8 cellular contexts compared by ENCODE assay signal in the genomic region with DNA sequence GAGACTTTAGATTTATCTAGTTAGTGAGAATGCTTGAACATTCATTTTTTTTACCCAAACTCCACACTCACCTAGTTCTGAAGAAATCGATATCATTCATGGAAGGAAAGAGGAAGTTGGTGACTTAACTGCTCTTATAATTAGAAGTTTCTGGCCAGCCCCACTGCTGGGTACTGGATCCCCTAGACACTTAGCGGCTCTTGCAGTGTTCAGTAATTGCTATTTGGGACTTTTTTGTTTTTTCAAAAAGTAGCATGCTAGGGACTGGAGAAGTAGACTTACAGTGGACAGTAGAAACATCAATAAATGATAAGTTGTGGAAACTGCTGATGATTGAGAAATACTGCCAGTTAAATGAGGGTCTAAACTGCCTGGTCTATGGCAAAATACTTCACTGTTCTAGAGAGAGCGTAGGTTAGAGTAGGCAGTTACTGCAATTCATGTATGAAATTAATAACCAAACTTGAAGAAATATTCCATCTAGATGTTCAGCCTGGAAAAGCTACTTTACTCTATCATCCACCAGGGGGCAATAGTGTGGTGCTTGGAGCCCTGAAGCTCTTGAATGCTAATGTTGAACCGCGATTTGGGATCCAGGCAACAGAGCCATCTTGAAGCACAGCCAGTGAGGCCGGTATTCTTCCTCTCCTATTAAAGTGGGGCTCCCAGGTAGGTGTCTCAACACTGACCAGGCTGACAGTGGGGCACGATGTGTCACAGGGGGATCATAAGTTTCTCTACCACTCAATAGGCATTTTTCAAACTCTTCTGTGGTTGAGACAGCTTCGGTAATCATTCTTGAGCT.
DNase-seq lines count a peak whose midpoint lies in the region; ATAC-seq and TF ChIP-seq lines count a peak whose summit lies in the region.

No MANE protein-coding gene starts in this region.

- ATAC-seq in GM19467 (IDR thresholded peaks at IDR 0.05; ENCODE audit: unreplicated experiment) = peak; percentile 81
- ATAC-seq in stimulated activated effector memory CD8-positive, alpha-beta T cell treated with anti-CD3 and anti-CD28 coated beads, Interleukin-12 subunit alpha, Interleukin-12 subunit beta, amount 100 ng/mL, for 72 hours = peak; percentile 32

- H3K4me1 ChIP-seq in DOHH2 (ENCODE audit: control insufficient read depth, low read length) = peaks cover 6% of the 10 kb centered on the region
- H3K4me1 ChIP-seq in NT2/D1 (ENCODE audit: insufficient read depth, insufficient read length) = no peaks in the 10 kb centered on the region

- no peaks in the 10 kb centered on the region for H3K79me2 ChIP-seq in DOHH2 (ENCODE audit: control insufficient read depth, low read length)

- in situ Hi-C loops in brain microvascular endothelial cell (cut with HindIII; ENCODE audit: low pct_ligation_motif_present, low sequenced_read_pairs) = no loop called here

- H3K4me3 ChIP-seq in DOHH2 (ENCODE audit: low read length) (no peak overlapping the region), NT2/D1 (ENCODE audit: insufficient read length, low read depth) (no peak overlapping the region), brain microvascular endothelial cell (ENCODE audit: low read depth, low read length) (no peak overlapping the region)

- no peak overlapping the region for H3K4me3 Mint-ChIP-seq in stimulated activated effector memory CD8-positive, alpha-beta T cell treated with anti-CD3 and anti-CD28 coated beads, Interleukin-12 subunit alpha, Interleukin-12 subunit beta, amount 100 ng/mL, for 72 hours

- H3K36me3 ChIP-seq in DOHH2 (ENCODE audit: control insufficient read depth, low read length) = no peaks in the 10 kb centered on the region
- H3K36me3 ChIP-seq in NT2/D1 (ENCODE audit: insufficient read depth, insufficient read length, low read length) = no peaks in the 10 kb centered on the region
- H3K36me3 ChIP-seq in brain microvascular endothelial cell (replicated peaks) = no peaks in the 10 kb centered on the region

- peak; percentile 86 for TF ChIP-seq CTCF in DOHH2 (IDR thresholded peaks at IDR 0.05; ENCODE audit: low read depth, low read length, poor library complexity, severe bottlenecking)
- TF ChIP-seq CTCF in brain microvascular endothelial cell (IDR thresholded peaks at IDR 0.05; ENCODE audit: low read depth, low read length, missing control alignments) = peak; percentile 86

- H3K27ac ChIP-seq in DOHH2 (ENCODE audit: low read depth, low read length) (no peak overlapping the region), brain microvascular endothelial cell (no peak overlapping the region)

- no peak overlapping the region for H3K27ac Mint-ChIP-seq in stimulated activated effector memory CD8-positive, alpha-beta T cell treated with anti-CD3 and anti-CD28 coated beads, Interleukin-12 subunit alpha, Interleukin-12 subunit beta, amount 100 ng/mL, for 72 hours

- no peaks in the 10 kb centered on the region for H3K4me1 Mint-ChIP-seq in stimulated activated effector memory CD8-positive, alpha-beta T cell treated with anti-CD3 and anti-CD28 coated beads, Interleukin-12 subunit alpha, Interleukin-12 subunit beta, amount 100 ng/mL, for 72 hours

- no peaks in the 10 kb centered on the region for H4K20me1 ChIP-seq in DOHH2 (ENCODE audit: control insufficient read depth, insufficient read depth, low read depth, low read length)

- H3K9me3 ChIP-seq in DOHH2 (ENCODE audit: control insufficient read depth, insufficient read depth, low read length) (no peaks in the 10 kb centered on the region), NT2/D1 (ENCODE audit: insufficient read depth, low read length) (no peaks in the 10 kb centered on the region)

- no peaks in the 10 kb centered on the region for H3K9me3 Mint-ChIP-seq in stimulated activated effector memory CD8-positive, alpha-beta T cell treated with anti-CD3 and anti-CD28 coated beads, Interleukin-12 subunit alpha, Interleukin-12 subunit beta, amount 100 ng/mL, for 72 hours

- no peaks in the 10 kb centered on the region for H3K36me3 Mint-ChIP-seq in stimulated activated effector memory CD8-positive, alpha-beta T cell treated with anti-CD3 and anti-CD28 coated beads, Interleukin-12 subunit alpha, Interleukin-12 subunit beta, amount 100 ng/mL, for 72 hours

- DNase-seq in HS-5 (ENCODE audit: low read depth) (peak; percentile 32), NT2/D1 (ENCODE audit: low read depth, low spot score) (peak; percentile 68), brain microvascular endothelial cell (peak; percentile 73), islet precursor cell (peak; percentile 62), mesenteric fat pad (ENCODE audit: low spot score) (no peak)
- DNase-seq in stimulated activated effector memory CD8-positive, alpha-beta T cell treated with anti-CD3 and anti-CD28 coated beads, Interleukin-12 subunit alpha, Interleukin-12 subunit beta, amount 100 ng/mL, for 72 hours (ENCODE audit: low spot score in 2 of 2) = no peak

- no peak overlapping the region for H3K9ac ChIP-seq in NT2/D1 (ENCODE audit: insufficient read length, low read depth)

- no peaks in the 10 kb centered on the region for H3K27me3 ChIP-seq in DOHH2 (ENCODE audit: control insufficient read depth, low read length)
- no peaks in the 10 kb centered on the region for H3K27me3 ChIP-seq in NT2/D1 (ENCODE audit: insufficient read depth, insufficient read length)
- H3K27me3 ChIP-seq in brain microvascular endothelial cell (replicated peaks) = no peaks in the 10 kb centered on the region

- H3K4me2 ChIP-seq in DOHH2 (ENCODE audit: low read length) = no peak overlapping the region

- no peaks in the 10 kb centered on the region for H3K9me2 ChIP-seq in DOHH2 (replicated peaks; ENCODE audit: control insufficient read depth, low read length)

- no peaks in the 10 kb centered on the region for H3F3A ChIP-seq in DOHH2 (ENCODE audit: control insufficient read depth, insufficient read depth)

Comparison
In these comparisons a context has a peak if more than half of its experiments do, and no peak if none do; other contexts are left out.
1. DNase-seq: peak in HS-5 (single experiment), NT2/D1 (single experiment), brain microvascular endothelial cell (single experiment) and islet precursor cell (single experiment); none in stimulated activated effector memory CD8-positive, alpha-beta T cell treated with anti-CD3 and anti-CD28 coated beads, Interleukin-12 subunit alpha, Interleukin-12 subunit beta, amount 100 ng/mL, for 72 hours (0 of 2) and mesenteric fat pad (single experiment).